ENCODE assay signal across 23 cellular contexts in the genomic region with DNA sequence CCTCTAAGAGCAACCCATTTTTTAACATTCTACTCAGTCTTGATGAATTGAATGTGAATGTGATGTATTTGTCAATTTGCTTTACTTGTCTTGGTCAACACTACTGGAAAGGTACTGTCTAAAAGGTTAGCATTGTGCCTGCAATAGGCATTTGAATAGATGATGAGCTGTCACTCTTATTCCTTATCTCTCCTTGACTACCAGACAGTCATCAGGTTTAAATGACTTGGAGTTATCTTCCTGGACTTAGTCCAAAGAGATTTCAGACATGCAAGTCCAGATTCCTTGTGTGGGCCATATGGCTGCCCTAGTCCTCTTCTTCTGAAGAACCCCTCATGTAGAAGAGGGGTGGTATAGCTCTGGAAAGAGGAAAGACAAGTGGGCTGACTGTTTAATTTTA. TPM values are rescaled to one million over a fixed set of nuclear protein-coding genes. Genes with fewer than 3 reads are reported as not detected.
DNase-seq lines count a peak whose midpoint lies in the region; ATAC-seq, FAIRE-seq and TF ChIP-seq lines count a peak whose summit lies in the region.
"Had no signal": no experiment of that assay in that cellular context is flagged by ENCODE, and none has a peak within 500 bp of the region (broad histone marks: within the 10 kb centered on the region; RNA-seq: fewer than 3 reads in every experiment).

No MANE protein-coding gene starts in this region.

- TF ChIP-seq CTCF in HEK293 (tag by site-specific recombination; IDR thresholded peaks at IDR 0.05) (no peak), keratinocyte (optimal IDR thresholded peaks at IDR 0.05 in 1 of 3, IDR thresholded peaks at IDR 0.05 in 1 of 3, conservative IDR thresholded peaks at IDR 0.05 in 1 of 3; ENCODE audit: extremely low read depth in 1 of 3, insufficient read depth in 2 of 3, low read length in 3 of 3) (no peak)

- POLR2A ChIA-PET in HEK293 (lab: Yijun Ruan, JAX): no interaction called here

- H3K36me3 ChIP-seq in HEK293 (ENCODE audit: control insufficient read depth in 2 of 2, insufficient read depth in 1 of 2, low read length in 2 of 2): no peaks in the 10 kb centered on the region
- H3K36me3 ChIP-seq in keratinocyte (ENCODE audit: control insufficient read depth in 2 of 2, extremely low read depth in 1 of 2, insufficient read depth in 2 of 2, low read length in 2 of 2): peaks cover 5 to 6% of the 10 kb centered on the region in 2 experiments
- H3K36me3 ChIP-seq: HAP-1 had no signal

- no peak overlapping the region for H3K4me3 ChIP-seq in HEK293 (ENCODE audit: low read depth, low read length)
- H3K4me3 ChIP-seq in keratinocyte (ENCODE audit: control insufficient read depth in 2 of 3, extremely low read depth in 1 of 3, insufficient read depth in 2 of 3, low read depth in 1 of 3, low read length in 3 of 3): no peak overlapping the region
- H3K4me3 ChIP-seq: HAP-1 had no signal

- H3K79me2 ChIP-seq in keratinocyte (ENCODE audit: control insufficient read depth, insufficient read depth, low read length): peaks cover 97% of the 10 kb centered on the region

- peak; percentile 45 for DNase-seq in NCI-H226
- peak; percentile 52 for DNase-seq in amniotic epithelial cell (ENCODE audit: low read depth)
- DNase-seq in keratinocyte (ENCODE audit: low read depth, low spot score): no peak
- DNase-seq in AG20443 (ENCODE audit: low spot score): no peak
- no peak for DNase-seq in HuH-7 (ENCODE audit: low spot score)
- no peak for DNase-seq in activated naive CD8-positive, alpha-beta T cell treated with anti-CD3 and anti-CD28 coated beads, Interleukin-2, amount 50 U/mL, for 24 hours
- DNase-seq in pons (ENCODE audit: low spot score): no peak
- DNase-seq: BE2C; Calu3; DMS53; GOT3; NCI-H1092; NCI-H1436; NCI-H187; NCI-H2081 treated with DMSO at 0.1 percent for 48 hours; NCI-H2171 treated with DMSO at 0.1 percent for 48 hours; NCI-H748 treated with DMSO at 0.1 percent for 48 hours; NK-92 treated with Interleukin-12 subunit alpha and Interleukin-12 subunit beta, amount 100 ng/mL, for 24 hours; SIG-M5 had no signal

- H3K36me3 Mint-ChIP-seq in activated naive CD8-positive, alpha-beta T cell treated with anti-CD3 and anti-CD28 coated beads, Interleukin-2, amount 50 U/mL, for 24 hours (ENCODE audit: low read depth): no peaks in the 10 kb centered on the region
- H3K36me3 Mint-ChIP-seq: CD14-positive monocyte, IgD-negative memory B cell had no signal

- H3K4me2 ChIP-seq in keratinocyte (ENCODE audit: control insufficient read depth, extremely low read depth, insufficient read depth, low read depth, low read length): peak overlapping the region; percentile 91

- no peak overlapping the region for H3K4me3 Mint-ChIP-seq in activated naive CD8-positive, alpha-beta T cell treated with anti-CD3 and anti-CD28 coated beads, Interleukin-2, amount 50 U/mL, for 24 hours
- H3K4me3 Mint-ChIP-seq: CD14-positive monocyte, IgD-negative memory B cell had no signal

- no peaks in the 10 kb centered on the region for H4K20me1 ChIP-seq in keratinocyte (ENCODE audit: control insufficient read depth, extremely low read depth, insufficient read depth, low read length)

- no peak for FAIRE-seq in keratinocyte (lab: Jason Lieb, UNC)

- dilution Hi-C loops in keratinocyte (cut with MboI; ENCODE audit: extremely low pct_ligation_motif_present, low sequenced_read_pairs): no loop called here

- no peak overlapping the region for H3K9ac ChIP-seq in keratinocyte (ENCODE audit: control insufficient read depth, extremely low read depth, insufficient read depth, low read length)

- no peak for ATAC-seq in activated naive CD8-positive, alpha-beta T cell treated with anti-CD3 and anti-CD28 coated beads, Interleukin-2, amount 50 U/mL, for 24 hours

- CTCF ChIA-PET in HEK293 (lab: Yijun Ruan, JAX): interaction anchor here (0.9 kb wide), 1 partner anchor 9 kb away, joined by 3 read pairs; no protein-coding TSS in a partner anchor

- H3K9me3 ChIP-seq in HEK293 (ENCODE audit: control insufficient read depth, insufficient read depth, low read depth, low read length) (no peaks in the 10 kb centered on the region), keratinocyte (ENCODE audit: control insufficient read depth, low read depth, low read length) (no peaks in the 10 kb centered on the region)
- H3K9me3 ChIP-seq: BE2C, HAP-1 had no signal

- H3K27me3 ChIP-seq in keratinocyte (ENCODE audit: control insufficient read depth, extremely low read depth, insufficient read depth, low read length): no peaks in the 10 kb centered on the region
- H3K27me3 ChIP-seq: BE2C had no signal

- H3K27ac ChIP-seq in HEK293 (ENCODE audit: extremely low read depth, low read depth, low read length) (no peak overlapping the region), keratinocyte (ENCODE audit: control insufficient read depth, insufficient read depth, low read length) (no peak overlapping the region)

- no peaks in the 10 kb centered on the region for H3K9me3 Mint-ChIP-seq in activated naive CD8-positive, alpha-beta T cell treated with anti-CD3 and anti-CD28 coated beads, Interleukin-2, amount 50 U/mL, for 24 hours
- H3K9me3 Mint-ChIP-seq: IgD-negative memory B cell had no signal

- H3K4me1 ChIP-seq in HEK293 (ENCODE audit: control insufficient read depth, insufficient read depth, low read length) (peaks cover 22% of the 10 kb centered on the region), keratinocyte (ENCODE audit: control insufficient read depth, extremely low read depth, insufficient read depth, low read length) (peaks cover 43% of the 10 kb centered on the region)

- no peak overlapping the region for H2AFZ ChIP-seq in keratinocyte (ENCODE audit: control insufficient read depth, low read length)

- no peaks in the 10 kb centered on the region for H3K9me1 ChIP-seq in keratinocyte (ENCODE audit: control insufficient read depth, extremely low read depth, insufficient read depth, low read length)

- no peak overlapping the region for H3K27ac Mint-ChIP-seq in activated naive CD8-positive, alpha-beta T cell treated with anti-CD3 and anti-CD28 coated beads, Interleukin-2, amount 50 U/mL, for 24 hours
- H3K27ac Mint-ChIP-seq: CD14-positive monocyte, IgD-negative memory B cell had no signal

- H3K4me1 Mint-ChIP-seq in activated naive CD8-positive, alpha-beta T cell treated with anti-CD3 and anti-CD28 coated beads, Interleukin-2, amount 50 U/mL, for 24 hours: peaks cover 3% of the 10 kb centered on the region

- peaks cover 37% of the 10 kb centered on the region for H3K27me3 Mint-ChIP-seq in activated naive CD8-positive, alpha-beta T cell treated with anti-CD3 and anti-CD28 coated beads, Interleukin-2, amount 50 U/mL, for 24 hours

TF ChIP-seq in HEK293, 187 proteins besides CTCF, POLR2A, EP300 and RAD21:
- no peak for TF ChIP-seq OVOL3 (tag by site-specific recombination; IDR thresholded peaks at IDR 0.05)
- no peak for TF ChIP-seq ZNF585B (tag by site-specific recombination; IDR thresholded peaks at IDR 0.05)
- TF ChIP-seq, protein P1, sequence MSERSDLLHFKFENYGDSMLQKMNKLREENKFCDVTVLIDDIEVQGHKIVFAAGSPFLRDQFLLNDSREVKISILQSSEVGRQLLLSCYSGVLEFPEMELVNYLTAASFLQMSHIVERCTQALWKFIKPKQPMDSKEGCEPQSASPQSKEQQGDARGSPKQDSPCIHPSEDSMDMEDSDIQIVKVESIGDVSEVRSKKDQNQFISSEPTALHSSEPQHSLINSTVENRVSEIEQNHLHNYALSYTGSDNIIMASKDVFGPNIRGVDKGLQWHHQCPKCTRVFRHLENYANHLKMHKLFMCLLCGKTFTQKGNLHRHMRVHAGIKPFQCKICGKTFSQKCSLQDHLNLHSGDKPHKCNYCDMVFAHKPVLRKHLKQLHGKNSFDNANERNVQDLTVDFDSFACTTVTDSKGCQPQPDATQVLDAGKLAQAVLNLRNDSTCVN (tag by site-specific recombination; optimal IDR thresholded peaks at IDR 0.05): no peak
- TF ChIP-seq GLI2 (tag by site-specific recombination; IDR thresholded peaks at IDR 0.05; ENCODE audit: borderline replicate concordance, low read depth): no peak
- peak; percentile 41; the same call in 1 of the 2 replicates for TF ChIP-seq FEZF1 (tag by site-specific recombination; IDR thresholded peaks at IDR 0.05)
- TF ChIP-seq ZNF366 (tag by site-specific recombination; conservative IDR thresholded peaks at IDR 0.05): 0 out of 2 replicates have a peak, but pooled peaks have one; percentile 13

RNA-seq across cellular contexts. Expression of gene ARHGEF28, which starts 4.8 kb away (rescaled TPM):
- 17.7 to 31.6 TPM (median 24.2 TPM) in 3 replicates for polyA plus RNA-seq in keratinocyte
- 94.4 TPM for polyA plus RNA-seq in keratinocyte (2011; ENCODE audit: low read depth)
- 20.0 and 27.5 TPM in 2 replicates for polyA plus RNA-seq in keratinocyte (2011; cell fraction: cytosol; rRNA removed)
- 67.9 and 74.3 TPM in 2 replicates for polyA plus RNA-seq in keratinocyte (2011; cell fraction: nucleus; rRNA removed)
- 24.0 and 42.0 TPM in 2 replicates for polyA plus RNA-seq in keratinocyte (2012; ENCODE audit: low replicate concordance)
- polyA minus RNA-seq in keratinocyte: 71.2 to 134 TPM (median 94.2 TPM) in 3 replicates
- polyA minus RNA-seq in keratinocyte (2011; cell fraction: cytosol; rRNA and poly(A)+ RNA removed): 43.9 TPM
- 187 and 303 TPM in 2 replicates for polyA minus RNA-seq in keratinocyte (2011; cell fraction: nucleus; rRNA and poly(A)+ RNA removed)
- polyA plus RNA-seq: CD14-positive monocyte, IgD-negative memory B cell had no signal

Comparison
In these comparisons a context has a peak if more than half of its experiments do, and no peak if none do; other contexts are left out.
1. DNase-seq: peak in NCI-H226 (single experiment) and amniotic epithelial cell (single experiment); none in keratinocyte (single experiment), AG20443 (single experiment), HuH-7 (single experiment), activated naive CD8-positive, alpha-beta T cell treated with anti-CD3 and anti-CD28 coated beads, Interleukin-2, amount 50 U/mL, for 24 hours (single experiment) and pons (single experiment).